In the genomic region with DNA sequence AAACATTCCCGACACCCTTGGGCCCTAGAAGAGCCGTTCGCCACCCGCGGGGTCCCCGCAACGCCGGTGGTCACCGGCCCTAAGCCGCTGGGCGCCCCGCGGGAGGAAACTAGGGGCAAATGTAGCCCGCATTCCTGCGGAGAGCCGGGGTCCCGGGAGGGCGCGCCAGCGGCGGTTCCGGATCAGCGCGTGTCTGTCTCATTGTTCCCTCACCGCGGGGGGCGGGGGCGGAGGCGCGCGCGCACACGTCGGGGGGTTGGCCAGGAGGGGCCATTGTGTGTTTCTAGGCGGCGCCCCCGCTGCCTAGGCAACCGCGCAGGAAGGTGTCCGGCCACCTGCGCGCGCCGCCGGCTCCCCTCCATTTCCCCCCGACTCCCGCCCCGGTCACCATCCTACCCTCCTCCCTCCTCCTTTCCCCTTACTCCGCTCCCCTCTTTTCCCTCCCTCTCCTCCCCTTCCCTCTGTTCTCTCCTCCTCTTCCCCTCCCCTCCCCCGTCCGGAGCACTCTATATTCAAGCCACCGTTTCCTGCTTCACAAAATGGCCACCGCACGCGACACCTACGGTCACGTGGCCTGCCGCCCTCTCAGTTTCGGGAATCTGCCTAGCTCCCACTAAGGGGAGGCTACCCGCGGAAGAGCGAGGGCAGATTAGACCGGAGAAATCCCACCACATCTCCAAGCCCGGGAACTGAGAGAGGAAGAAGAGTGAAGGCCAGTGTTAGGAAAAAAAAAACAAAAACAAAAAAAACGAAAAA, we compare ENCODE assay signal across 8 cellular contexts. TPM values are rescaled to one million over a fixed set of nuclear protein-coding genes. Genes with fewer than 3 reads are reported as not detected.
DNase-seq lines count a peak whose midpoint lies in the region; ATAC-seq, FAIRE-seq and TF ChIP-seq lines count a peak whose summit lies in the region.

No MANE protein-coding gene starts in this region.

- peak; percentile 47 for ATAC-seq in GM21723 (IDR thresholded peaks at IDR 0.05; ENCODE audit: unreplicated experiment)
- peak; percentile 73 for ATAC-seq in naive thymus-derived CD4-positive, alpha-beta T cell
- ATAC-seq in stimulated activated memory B cell treated with anti-CD40 and anti-IgM and Interleukin-4, amounts not matched to agents 10 μg/mL and 1 μg/mL and 100 μg/mL, for 72 hours: peak; percentile 80

- peak overlapping the region; percentile 53; the same call in 1 of the 2 replicates for H2AFZ ChIP-seq in KMS-11 (ENCODE audit: low read depth)

- H3K4me1 ChIP-seq in KMS-11 (ENCODE audit: low read depth, poor library complexity, severe bottlenecking): peaks cover 36% of the 10 kb centered on the region
- peaks cover 3 to 10% of the 10 kb centered on the region in 2 donors for H3K4me1 ChIP-seq in naive thymus-derived CD4-positive, alpha-beta T cell (ENCODE audit: control insufficient read depth in 2 of 2, insufficient read depth in 2 of 2, low read length in 2 of 2)

- peak overlapping the region; percentile 98 for H3K27ac ChIP-seq in KMS-11
- peak overlapping the region; percentile 100 for H3K27ac ChIP-seq in naive thymus-derived CD4-positive, alpha-beta T cell (ENCODE audit: low read depth, low read length)

- H3K27me3 Mint-ChIP-seq in activated T-helper 1 cell treated with anti-CD3 and anti-CD28 coated beads, Interleukin-12 subunit alpha, Interleukin-12 subunit beta, Interleukin-2, Interleukin-4 antibody, amounts not matched to agents 30 ng/mL and 10 ng/mL and 1 ng/mL, durations not matched to agents 14 hours and 24 hours and 36 hours (ENCODE audit: insufficient read depth): peaks cover 5% of the 10 kb centered on the region
- H3K27me3 Mint-ChIP-seq in naive thymus-derived CD4-positive, alpha-beta T cell: peaks cover 0 to 6% (median 0%) of the 10 kb centered on the region in 5 donors
- H3K27me3 Mint-ChIP-seq in stimulated activated memory B cell treated with anti-CD40 and anti-IgM and Interleukin-4, amounts not matched to agents 10 μg/mL and 1 μg/mL and 100 μg/mL, for 72 hours: no peaks in the 10 kb centered on the region

- peak overlapping the region; percentile 82 for H3K4me2 ChIP-seq in KMS-11

- no peaks in the 10 kb centered on the region for H3K9me3 ChIP-seq in naive thymus-derived CD4-positive, alpha-beta T cell (ENCODE audit: control insufficient read depth in 2 of 3, low read length in 3 of 3)

- POLR2A ChIA-PET in naive thymus-derived CD4-positive, alpha-beta T cell (lab: Charles Lee): interaction anchor here (0.5 to 1.6 kb wide), 15 partner anchors 10 to 690 kb away, joined by 3 to 8 read pairs (median 5); a partner anchor contains a TSS

- intact Hi-C loops in activated T-helper 1 cell treated with anti-CD3 and anti-CD28 coated beads, Interleukin-12 subunit alpha, Interleukin-12 subunit beta, Interleukin-2, Interleukin-4 antibody, amounts not matched to agents 30 ng/mL and 10 ng/mL and 1 ng/mL, durations not matched to agents 14 hours and 24 hours and 36 hours (cut with micrococcal nuclease): loop anchor here (1.0 to 10.0 kb wide), 7 partner anchors 151 to 751 kb away; a partner anchor contains a TSS
- intact Hi-C loops in naive thymus-derived CD4-positive, alpha-beta T cell (cut with micrococcal nuclease): loop anchor here (1.0 to 10.0 kb wide), 14 partner anchors 50 to 1612 kb away; a partner anchor contains a TSS

- H3K4me3 Mint-ChIP-seq in activated T-helper 1 cell treated with anti-CD3 and anti-CD28 coated beads, Interleukin-12 subunit alpha, Interleukin-12 subunit beta, Interleukin-2, Interleukin-4 antibody, amounts not matched to agents 30 ng/mL and 10 ng/mL and 1 ng/mL, durations not matched to agents 14 hours and 24 hours and 36 hours: peak overlapping the region; percentile 91
- H3K4me3 Mint-ChIP-seq in naive thymus-derived CD4-positive, alpha-beta T cell: peak overlapping the region; percentile 92 to 99 (median 96)
- peak overlapping the region; percentile 100 for H3K4me3 Mint-ChIP-seq in stimulated activated memory B cell treated with anti-CD40 and anti-IgM and Interleukin-4, amounts not matched to agents 10 μg/mL and 1 μg/mL and 100 μg/mL, for 72 hours

- H3K36me3 Mint-ChIP-seq in activated T-helper 1 cell treated with anti-CD3 and anti-CD28 coated beads, Interleukin-12 subunit alpha, Interleukin-12 subunit beta, Interleukin-2, Interleukin-4 antibody, amounts not matched to agents 30 ng/mL and 10 ng/mL and 1 ng/mL, durations not matched to agents 14 hours and 24 hours and 36 hours (ENCODE audit: low read depth): peaks cover 25% of the 10 kb centered on the region
- peaks cover 0 to 24% (median 14%) of the 10 kb centered on the region in 5 donors for H3K36me3 Mint-ChIP-seq in naive thymus-derived CD4-positive, alpha-beta T cell
- H3K36me3 Mint-ChIP-seq in stimulated activated memory B cell treated with anti-CD40 and anti-IgM and Interleukin-4, amounts not matched to agents 10 μg/mL and 1 μg/mL and 100 μg/mL, for 72 hours: peaks cover 11% of the 10 kb centered on the region

- peaks cover 40% of the 10 kb centered on the region for H3K79me2 ChIP-seq in KMS-11 (ENCODE audit: insufficient read depth, low read depth)

- CTCF ChIA-PET in naive thymus-derived CD4-positive, alpha-beta T cell (lab: Charles Lee): no interaction called here

- no peak for TF ChIP-seq CTCF in KMS-11 (conservative IDR thresholded peaks at IDR 0.05; ENCODE audit: low read depth, low read length)

- peaks cover 36% of the 10 kb centered on the region for H3K4me1 Mint-ChIP-seq in activated T-helper 1 cell treated with anti-CD3 and anti-CD28 coated beads, Interleukin-12 subunit alpha, Interleukin-12 subunit beta, Interleukin-2, Interleukin-4 antibody, amounts not matched to agents 30 ng/mL and 10 ng/mL and 1 ng/mL, durations not matched to agents 14 hours and 24 hours and 36 hours (ENCODE audit: low read depth)
- peaks cover 6 to 59% (median 23%) of the 10 kb centered on the region in 7 donors for H3K4me1 Mint-ChIP-seq in naive thymus-derived CD4-positive, alpha-beta T cell
- peaks cover 13% of the 10 kb centered on the region for H3K4me1 Mint-ChIP-seq in stimulated activated memory B cell treated with anti-CD40 and anti-IgM and Interleukin-4, amounts not matched to agents 10 μg/mL and 1 μg/mL and 100 μg/mL, for 72 hours

- peak overlapping the region; percentile 53 for H3K4me3 ChIP-seq in KMS-11 (IDR thresholded peaks at IDR 0.05; ENCODE audit: insufficient read depth, low read depth, low read length)
- H3K4me3 ChIP-seq in naive thymus-derived CD4-positive, alpha-beta T cell (ENCODE audit: low read length): peak overlapping the region; percentile 91

- H3K9me3 Mint-ChIP-seq in activated T-helper 1 cell treated with anti-CD3 and anti-CD28 coated beads, Interleukin-12 subunit alpha, Interleukin-12 subunit beta, Interleukin-2, Interleukin-4 antibody, amounts not matched to agents 30 ng/mL and 10 ng/mL and 1 ng/mL, durations not matched to agents 14 hours and 24 hours and 36 hours: no peaks in the 10 kb centered on the region
- peaks cover 0 to 21% (median 0%) of the 10 kb centered on the region in 11 donors for H3K9me3 Mint-ChIP-seq in naive thymus-derived CD4-positive, alpha-beta T cell
- H3K9me3 Mint-ChIP-seq in stimulated activated memory B cell treated with anti-CD40 and anti-IgM and Interleukin-4, amounts not matched to agents 10 μg/mL and 1 μg/mL and 100 μg/mL, for 72 hours: no peaks in the 10 kb centered on the region

- FAIRE-seq in RCC 7860 (lab: Jason Lieb, UNC): no peak

- H4K20me1 ChIP-seq in KMS-11 (ENCODE audit: insufficient read depth): peaks cover 32% of the 10 kb centered on the region

- H3K9ac ChIP-seq in KMS-11: peak overlapping the region; percentile 95

- H3K27me3 ChIP-seq in KMS-11 (ENCODE audit: insufficient read depth, low read depth): no peaks in the 10 kb centered on the region
- no peaks in the 10 kb centered on the region for H3K27me3 ChIP-seq in naive thymus-derived CD4-positive, alpha-beta T cell (ENCODE audit: control insufficient read depth in 2 of 2, insufficient read depth in 2 of 2, low read length in 2 of 2)

- DNase-seq in DMS114 treated with DMSO at 0.1 percent for 48 hours (lab: John Stamatoyannopoulos, UW; ENCODE audit: unreplicated experiment) (peak; percentile 76), RCC 7860 (ENCODE audit: low spot score) (peak; percentile 79), fibroblast of gingiva (ENCODE audit: low read depth) (peak; percentile 77)
- DNase-seq in activated T-helper 1 cell treated with anti-CD3 and anti-CD28 coated beads, Interleukin-12 subunit alpha, Interleukin-12 subunit beta, Interleukin-2, Interleukin-4 antibody, amounts not matched to agents 30 ng/mL and 10 ng/mL and 1 ng/mL, durations not matched to agents 14 hours and 24 hours and 36 hours (ENCODE audit: low spot score): peak; percentile 77
- DNase-seq in naive thymus-derived CD4-positive, alpha-beta T cell: peak; percentile 73 to 92 (median 86)

- H3K27ac Mint-ChIP-seq in activated T-helper 1 cell treated with anti-CD3 and anti-CD28 coated beads, Interleukin-12 subunit alpha, Interleukin-12 subunit beta, Interleukin-2, Interleukin-4 antibody, amounts not matched to agents 30 ng/mL and 10 ng/mL and 1 ng/mL, durations not matched to agents 14 hours and 24 hours and 36 hours: peak overlapping the region; percentile 99
- H3K27ac Mint-ChIP-seq in naive thymus-derived CD4-positive, alpha-beta T cell: peak overlapping the region; percentile 99 to 100 (median 100)
- H3K27ac Mint-ChIP-seq in stimulated activated memory B cell treated with anti-CD40 and anti-IgM and Interleukin-4, amounts not matched to agents 10 μg/mL and 1 μg/mL and 100 μg/mL, for 72 hours: peak overlapping the region; percentile 100

- H3K36me3 ChIP-seq in KMS-11 (ENCODE audit: insufficient read depth): no peaks in the 10 kb centered on the region
- peaks cover 0 to 11% (median 0%) of the 10 kb centered on the region in 3 experiments for H3K36me3 ChIP-seq in naive thymus-derived CD4-positive, alpha-beta T cell (ENCODE audit: control insufficient read depth in 2 of 3, insufficient read depth in 3 of 3, low read length in 3 of 3)

RNA-seq across cellular contexts. Expression of a gene that starts 0.8 kb away (rescaled TPM):
- 312 and 337 TPM in 2 replicates for total RNA-seq in activated T-helper 1 cell treated with anti-CD3 and anti-CD28 coated beads, Interleukin-12 subunit alpha, Interleukin-12 subunit beta, Interleukin-2, Interleukin-4 antibody, amounts not matched to agents 30 ng/mL and 10 ng/mL and 1 ng/mL, durations not matched to agents 14 hours and 24 hours and 36 hours
- 100 to 1,000 TPM; 281 to 790 (median 296) TPM for total RNA-seq in naive thymus-derived CD4-positive, alpha-beta T cell
- 100 to 1,000 TPM; 209 to 282 TPM for polyA plus RNA-seq in naive thymus-derived CD4-positive, alpha-beta T cell

Comparison
In these comparisons a context has a peak if more than half of its experiments do, and no peak if none do; other contexts are left out.
1. Peak in every context shown above with its lines: DNase-seq, ATAC-seq, H3K4me3 ChIP-seq and H3K27ac ChIP-seq.